Comparison of ENCODE assay signal across 8 cellular contexts in genomic region chr19:10501971-10502523, GRCh38. TPM values are rescaled to one million over a fixed set of nuclear protein-coding genes. Genes with fewer than 3 reads are reported as not detected.
DNase-seq lines count a peak whose midpoint lies in the region; ATAC-seq and TF ChIP-seq lines count a peak whose summit lies in the region.

No MANE protein-coding gene starts in this region.

- ATAC-seq in GM21367 (IDR thresholded peaks at IDR 0.05; ENCODE audit: unreplicated experiment) (peak; percentile 23), body of pancreas (peak; percentile 81), sciatic nerve (peak; percentile 60)

- peaks cover 6% of the 10 kb centered on the region; the same call in 1 of the 2 replicates for H4K20me1 ChIP-seq in DOHH2 (ENCODE audit: control insufficient read depth, insufficient read depth, low read depth, low read length)

- intact Hi-C loops in body of pancreas (cut with DNase I) (no loop called here), sciatic nerve (cut with DNase I) (no loop called here)

- H3K27me3 ChIP-seq in DOHH2 (ENCODE audit: control insufficient read depth, low read length) (no peaks in the 10 kb centered on the region), body of pancreas (no peaks in the 10 kb centered on the region), iPS-18a (ENCODE audit: control insufficient read depth, insufficient read depth, low read length) (peaks cover 4% of the 10 kb centered on the region)

- 0% methylated on average over 5 to 35 of the region's 35 CpGs for WGBS in body of pancreas, 2 donors

- peaks cover 27% of the 10 kb centered on the region for H3K4me1 ChIP-seq in DOHH2 (ENCODE audit: control insufficient read depth, low read length)
- H3K4me1 ChIP-seq in body of pancreas = peaks cover 45% of the 10 kb centered on the region
- H3K4me1 ChIP-seq in iPS-18a (ENCODE audit: control insufficient read depth, low read depth, low read length) = peaks cover 22% of the 10 kb centered on the region

- TF ChIP-seq CTCF in DOHH2 (IDR thresholded peaks at IDR 0.05; ENCODE audit: low read depth, low read length, poor library complexity, severe bottlenecking) (no peak), body of pancreas (IDR thresholded peaks at IDR 0.05) (no peak)

- H3K27ac ChIP-seq in DOHH2 (ENCODE audit: low read depth, low read length) = peak overlapping the region; percentile 77
- H3K27ac ChIP-seq in body of pancreas = peak overlapping the region; percentile 95 to 99 (median 98)
- peak overlapping the region; percentile 91 for H3K27ac ChIP-seq in iPS-18a (ENCODE audit: low read length)

- DNase-seq in HT1080 (ENCODE audit: low read depth) (peak; percentile 52), SW480 (ENCODE audit: low spot score) (peak; percentile 39), body of pancreas (peak; percentile 95 to 100 (median 98)), sciatic nerve (ENCODE audit: low spot score) (peak; percentile 85), dedifferentiated amniotic fluid mesenchymal stem cell (ENCODE audit: extremely low spot score) (no peak)

- peaks cover 54% of the 10 kb centered on the region for H3K79me2 ChIP-seq in DOHH2 (ENCODE audit: control insufficient read depth, low read length)

- H3F3A ChIP-seq in DOHH2 (ENCODE audit: control insufficient read depth, insufficient read depth) = 0 out of 2 replicates have a peak, but pooled peaks cover 9% of the 10 kb centered on the region

- H3K4me2 ChIP-seq in DOHH2 (ENCODE audit: low read length) = peak overlapping the region; percentile 96

- H3K4me3 ChIP-seq in DOHH2 (ENCODE audit: low read length) (peak overlapping the region; percentile 95), body of pancreas (peak overlapping the region; percentile 72 to 73), iPS-18a (ENCODE audit: low read length) (peak overlapping the region; percentile 88)

- peaks cover 48% of the 10 kb centered on the region for H3K36me3 ChIP-seq in DOHH2 (ENCODE audit: control insufficient read depth, low read length)
- H3K36me3 ChIP-seq in body of pancreas (replicated peaks in 1 of 2; ENCODE audit: insufficient read depth in 1 of 2, low read depth in 2 of 2) = peaks cover 2 to 3% of the 10 kb centered on the region in 2 donors
- peaks cover 21% of the 10 kb centered on the region for H3K36me3 ChIP-seq in iPS-18a (ENCODE audit: control insufficient read depth, low read depth, low read length)

- H3K9me3 ChIP-seq in DOHH2 (ENCODE audit: control insufficient read depth, insufficient read depth, low read length) = no peaks in the 10 kb centered on the region
- no peaks in the 10 kb centered on the region for H3K9me3 ChIP-seq in body of pancreas
- no peaks in the 10 kb centered on the region for H3K9me3 ChIP-seq in iPS-18a (ENCODE audit: control insufficient read depth, low read depth, low read length)

- TF ChIP-seq POLR2A in body of pancreas (IDR thresholded peaks at IDR 0.05) = peak in 2 of 3 donors; percentile 81 to 83

- H3K9ac ChIP-seq in iPS-18a (ENCODE audit: low read length) = peak overlapping the region; percentile 97

- H3K9me2 ChIP-seq in DOHH2 (replicated peaks; ENCODE audit: control insufficient read depth, low read length) = no peaks in the 10 kb centered on the region

RNA-seq across cellular contexts. Expression of gene KEAP1, which starts 1.1 kb away (rescaled TPM):
- 72.1 and 76.0 TPM in 2 replicates for total RNA-seq in HT1080 (2014; rRNA removed; shearing (Covaris generic))
- polyA plus RNA-seq in HT1080 (2015; cell fraction: cytosol; rRNA removed) = 40.7 and 41.4 TPM in 2 replicates
- 33.0 TPM in 2 replicates for polyA plus RNA-seq in HT1080 (2015; cell fraction: nucleus; rRNA removed)
- total RNA-seq in body of pancreas (10 to 100 TPM; 30.9 to 37.6 TPM), sciatic nerve (63.9 TPM)

RNA-seq across cellular contexts. Expression of gene S1PR5, which starts 15.2 kb away (rescaled TPM):
- total RNA-seq in HT1080 (2014; rRNA removed; shearing (Covaris generic)) = 1.2 and 1.8 TPM in 2 replicates
- 0.06 and 0.13 TPM in 2 replicates for polyA plus RNA-seq in HT1080 (2015; cell fraction: cytosol; rRNA removed)
- 0.14 and 0.42 TPM in 2 replicates for polyA plus RNA-seq in HT1080 (2015; cell fraction: nucleus; rRNA removed)
- total RNA-seq in body of pancreas (1 to 10 TPM; 1.0 to 1.6 TPM), sciatic nerve (0.53 TPM)

RNA-seq across cellular contexts. Expression of gene ATG4D, which starts 41.7 kb away (rescaled TPM):
- 31.8 and 36.8 TPM in 2 replicates for total RNA-seq in HT1080 (2014; rRNA removed; shearing (Covaris generic))
- polyA plus RNA-seq in HT1080 (2015; cell fraction: cytosol; rRNA removed) = 25.6 and 28.3 TPM in 2 replicates
- polyA plus RNA-seq in HT1080 (2015; cell fraction: nucleus; rRNA removed) = 27.2 and 29.9 TPM in 2 replicates
- total RNA-seq in body of pancreas = 10 to 100 TPM; 20.4 to 23.3 TPM
- total RNA-seq in sciatic nerve = 15.1 TPM

Comparison
In these comparisons a context has a peak if more than half of its experiments do, and no peak if none do; other contexts are left out.
1. ATAC-seq: peak in every context shown above with its lines; median percentile 81 in body of pancreas; 60 in sciatic nerve; 23 in GM21367.